ENCODE assay signal across 9 cellular contexts in genomic region chr4:173191623-173192041, GRCh38. TPM values are rescaled to one million over a fixed set of nuclear protein-coding genes. Genes with fewer than 3 reads are reported as not detected.
A peak's percentile ranks its signal among the peaks of the same experiment; 100 is the strongest.
DNase-seq lines count a peak whose midpoint lies in the region; ATAC-seq and TF ChIP-seq lines count a peak whose summit lies in the region.
"Had no signal": no experiment of that assay in that cellular context is flagged by ENCODE, and none has a peak within 500 bp of the region (broad histone marks: within the 10 kb centered on the region; RNA-seq: fewer than 3 reads in every experiment).

No MANE protein-coding gene starts in this region.

- POLR2A ChIA-PET in WTC11 (lab: Charles Lee) = no interaction called here

- no peaks in the 10 kb centered on the region for H3F3A ChIP-seq in GM23248 (ENCODE audit: insufficient read depth)

- no peaks in the 10 kb centered on the region for H3K9me2 ChIP-seq in GM23248 (ENCODE audit: insufficient read depth)

- peak; percentile 42 for DNase-seq in GM23248
- DNase-seq in WTC11 (ENCODE audit: low spot score) = no peak
- peak; percentile 80 to 89 for DNase-seq in foreskin keratinocyte
- DNase-seq in stimulated activated naive CD4-positive, alpha-beta T cell (lab: John Stamatoyannopoulos, UW) = no peak
- no peak for DNase-seq in iPS-NIHi11 (ENCODE audit: low spot score)
- DNase-seq in H7 = no peak
- DNase-seq in globus pallidus (ENCODE audit: low spot score) = no peak
- DNase-seq: CD8-positive, alpha-beta memory T cell had no signal

- no peaks in the 10 kb centered on the region for H3K79me2 ChIP-seq in GM23248 (ENCODE audit: insufficient read depth)

- no peak overlapping the region for H3K4me3 ChIP-seq in GM23248
- H3K4me3 ChIP-seq in H7 (ENCODE audit: insufficient read depth, low read depth, low read length) = no peak overlapping the region

- TF ChIP-seq CTCF in 22Rv1 (IDR thresholded peaks at IDR 0.05) (no peak), WTC11 (IDR thresholded peaks at IDR 0.05) (no peak), foreskin keratinocyte (conservative IDR thresholded peaks at IDR 0.05) (no peak)

- no peaks in the 10 kb centered on the region for H4K20me1 ChIP-seq in GM23248 (ENCODE audit: insufficient read depth)

- no peak overlapping the region for H3K4me2 ChIP-seq in GM23248 (ENCODE audit: unreplicated experiment)

- H2AFZ ChIP-seq in GM23248 = no peak overlapping the region

- peak overlapping the region; percentile 79 for H3K27ac Mint-ChIP-seq in WTC11

- WGBS in GM23248 (ENCODE audit: low coverage in 1 of 2, low lambda C conversion rate in 2 of 2, missing lambda C conversion rate in 2 of 2), 2 experiments = 62% methylated on average over 3 of the region's 3 CpGs

- no peak overlapping the region for H3K4me3 Mint-ChIP-seq in WTC11
- H3K4me3 Mint-ChIP-seq: CD8-positive, alpha-beta memory T cell had no signal

- peaks cover 4% of the 10 kb centered on the region; the same call in 1 of the 2 replicates for H3K36me3 Mint-ChIP-seq in WTC11
- H3K36me3 Mint-ChIP-seq: CD8-positive, alpha-beta memory T cell had no signal

- H3K36me3 ChIP-seq in GM23248 (ENCODE audit: low read depth) (no peaks in the 10 kb centered on the region), H7 (replicated peaks; ENCODE audit: control insufficient read depth, insufficient read depth, low read length) (no peaks in the 10 kb centered on the region)

- H3K27ac ChIP-seq in 22Rv1 (peak overlapping the region; percentile 97), GM23248 (no peak overlapping the region), foreskin keratinocyte (peak overlapping the region; percentile 13)

- no peaks in the 10 kb centered on the region for H3K9me3 ChIP-seq in GM23248 (ENCODE audit: low read depth)

- H3K27me3 Mint-ChIP-seq in WTC11 (ENCODE audit: low read depth) = no peaks in the 10 kb centered on the region
- H3K27me3 Mint-ChIP-seq: CD8-positive, alpha-beta memory T cell had no signal

- H3K27me3 ChIP-seq in GM23248 (replicated peaks; ENCODE audit: insufficient read depth) (no peaks in the 10 kb centered on the region), foreskin keratinocyte (no peaks in the 10 kb centered on the region), H7 (ENCODE audit: control insufficient read depth, insufficient read depth, low read length) (no peaks in the 10 kb centered on the region)

- H3K4me1 Mint-ChIP-seq in WTC11 = peaks cover 83% of the 10 kb centered on the region

- H3K4me1 ChIP-seq in GM23248 (ENCODE audit: insufficient read depth) (peaks cover 16% of the 10 kb centered on the region), foreskin keratinocyte (peaks cover 5% of the 10 kb centered on the region)

- H3K9ac ChIP-seq in GM23248 = no peak overlapping the region

- CTCF ChIA-PET in WTC11 (lab: Charles Lee) = no interaction called here

- no peaks in the 10 kb centered on the region for H3K9me3 Mint-ChIP-seq in WTC11
- H3K9me3 Mint-ChIP-seq: CD8-positive, alpha-beta memory T cell had no signal

- in situ Hi-C loops in GM23248 (cut with MboI) = no loop called here

- no peak for ATAC-seq in WTC11
- ATAC-seq in foreskin keratinocyte = peak; percentile 93

TF ChIP-seq in WTC11, 78 proteins besides CTCF, POLR2A, EP300 and RAD21:
- TF ChIP-seq, protein P1, sequence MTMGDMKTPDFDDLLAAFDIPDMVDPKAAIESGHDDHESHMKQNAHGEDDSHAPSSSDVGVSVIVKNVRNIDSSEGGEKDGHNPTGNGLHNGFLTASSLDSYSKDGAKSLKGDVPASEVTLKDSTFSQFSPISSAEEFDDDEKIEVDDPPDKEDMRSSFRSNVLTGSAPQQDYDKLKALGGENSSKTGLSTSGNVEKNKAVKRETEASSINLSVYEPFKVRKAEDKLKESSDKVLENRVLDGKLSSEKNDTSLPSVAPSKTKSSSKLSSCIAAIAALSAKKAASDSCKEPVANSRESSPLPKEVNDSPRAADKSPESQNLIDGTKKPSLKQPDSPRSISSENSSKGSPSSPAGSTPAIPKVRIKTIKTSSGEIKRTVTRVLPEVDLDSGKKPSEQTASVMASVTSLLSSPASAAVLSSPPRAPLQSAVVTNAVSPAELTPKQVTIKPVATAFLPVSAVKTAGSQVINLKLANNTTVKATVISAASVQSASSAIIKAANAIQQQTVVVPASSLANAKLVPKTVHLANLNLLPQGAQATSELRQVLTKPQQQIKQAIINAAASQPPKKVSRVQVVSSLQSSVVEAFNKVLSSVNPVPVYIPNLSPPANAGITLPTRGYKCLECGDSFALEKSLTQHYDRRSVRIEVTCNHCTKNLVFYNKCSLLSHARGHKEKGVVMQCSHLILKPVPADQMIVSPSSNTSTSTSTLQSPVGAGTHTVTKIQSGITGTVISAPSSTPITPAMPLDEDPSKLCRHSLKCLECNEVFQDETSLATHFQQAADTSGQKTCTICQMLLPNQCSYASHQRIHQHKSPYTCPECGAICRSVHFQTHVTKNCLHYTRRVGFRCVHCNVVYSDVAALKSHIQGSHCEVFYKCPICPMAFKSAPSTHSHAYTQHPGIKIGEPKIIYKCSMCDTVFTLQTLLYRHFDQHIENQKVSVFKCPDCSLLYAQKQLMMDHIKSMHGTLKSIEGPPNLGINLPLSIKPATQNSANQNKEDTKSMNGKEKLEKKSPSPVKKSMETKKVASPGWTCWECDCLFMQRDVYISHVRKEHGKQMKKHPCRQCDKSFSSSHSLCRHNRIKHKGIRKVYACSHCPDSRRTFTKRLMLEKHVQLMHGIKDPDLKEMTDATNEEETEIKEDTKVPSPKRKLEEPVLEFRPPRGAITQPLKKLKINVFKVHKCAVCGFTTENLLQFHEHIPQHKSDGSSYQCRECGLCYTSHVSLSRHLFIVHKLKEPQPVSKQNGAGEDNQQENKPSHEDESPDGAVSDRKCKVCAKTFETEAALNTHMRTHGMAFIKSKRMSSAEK (CRISPR knock-in tag; IDR thresholded peaks at IDR 0.05; ENCODE audit: borderline replicate concordance) = no peak
- TF ChIP-seq GABPB1 (CRISPR knock-in tag; IDR thresholded peaks at IDR 0.05) = no peak
- no peak for TF ChIP-seq PRRX2 (CRISPR knock-in tag; IDR thresholded peaks at IDR 0.05)
- no peak for TF ChIP-seq SP1 (CRISPR knock-in tag; conservative IDR thresholded peaks at IDR 0.05)
- no peak for TF ChIP-seq ERG (CRISPR knock-in tag; IDR thresholded peaks at IDR 0.05)
- TF ChIP-seq ZNF423 (CRISPR knock-in tag; IDR thresholded peaks at IDR 0.05) = no peak
- TF ChIP-seq PRDM15 (CRISPR knock-in tag; IDR thresholded peaks at IDR 0.05) = no peak
- TF ChIP-seq MXD4 (CRISPR knock-in tag; IDR thresholded peaks at IDR 0.05; ENCODE audit: borderline replicate concordance) = no peak

RNA-seq across cellular contexts. Expression of gene GALNT7, which starts 23.0 kb away (rescaled TPM):
- 8.0 and 13.1 TPM in 2 replicates for total RNA-seq in GM23248 (2014; rRNA removed; shearing (Covaris generic))
- 5.8 and 7.0 TPM in 2 replicates for polyA plus RNA-seq in GM23248 (2016; fragmentation: Nextera tagmentation; extraction: Ambion mirVana)
- 79.9 to 86.9 TPM (median 82.8 TPM) in 3 replicates for total RNA-seq in WTC11 (2021)
- 19.9 and 21.0 TPM in 2 replicates for total RNA-seq in foreskin keratinocyte
- 4.7 and 6.4 TPM in 2 replicates for polyA plus RNA-seq in foreskin keratinocyte
- 39.4 and 54.0 TPM in 2 replicates for total RNA-seq in H7 (2014; rRNA removed; shearing (Covaris generic))

Comparison
In these comparisons a context has a peak if more than half of its experiments do, and no peak if none do; other contexts are left out.
1. DNase-seq: peak in GM23248 (single experiment) and foreskin keratinocyte (2 of 2); none in WTC11 (single experiment), stimulated activated naive CD4-positive, alpha-beta T cell (0 of 6), iPS-NIHi11 (single experiment), H7 (single experiment) and globus pallidus (single experiment).